30 cellular contexts compared by ENCODE assay signal in the genomic region with DNA sequence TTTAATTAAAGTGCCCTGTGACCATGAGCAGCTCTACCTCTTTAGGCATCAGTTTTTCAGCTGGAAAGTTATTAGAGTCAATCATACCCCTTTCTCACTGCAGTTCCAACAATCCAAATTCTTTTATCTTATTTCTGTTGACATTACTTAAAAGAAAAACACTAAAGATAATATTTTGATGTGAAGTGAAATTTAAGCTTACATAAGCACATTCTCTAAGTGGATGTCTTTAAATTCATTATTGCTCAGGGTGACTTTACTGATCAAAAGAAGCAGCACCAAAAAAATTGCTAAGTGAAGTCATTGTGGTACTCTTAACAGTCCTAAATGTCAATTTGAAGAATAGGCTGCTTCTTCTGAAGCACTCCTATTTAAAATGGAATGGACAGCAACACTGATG.
"Had no signal": no experiment of that assay in that cellular context is flagged by ENCODE, and none has a peak within 500 bp of the region (broad histone marks: within the 10 kb centered on the region; RNA-seq: fewer than 3 reads in every experiment).

No MANE protein-coding gene starts in this region.

- H3K9me3 ChIP-seq: adrenal gland, body of pancreas, esophagus muscularis mucosa, gastroesophageal sphincter, heart right ventricle had no signal

- H3K4me3 ChIP-seq: adrenal gland, body of pancreas, esophagus muscularis mucosa, gastroesophageal sphincter, heart right ventricle had no signal

- H3K36me3 Mint-ChIP-seq: activated CD4-positive, alpha-beta memory T cell treated with anti-CD3 and anti-CD28 coated beads for 36 hours; activated CD8-positive, alpha-beta memory T cell treated with anti-CD3 and anti-CD28 coated beads, Interleukin-2, amount 10 ng/mL, durations not matched to agents 7 days and 5 days; activated naive CD8-positive, alpha-beta T cell treated with anti-CD3 and anti-CD28 coated beads for 36 hours had no signal

- H3K27ac Mint-ChIP-seq: activated CD4-positive, alpha-beta memory T cell treated with anti-CD3 and anti-CD28 coated beads for 36 hours; activated CD4-positive, alpha-beta T cell treated with anti-CD3 and anti-CD28 coated beads for 36 hours; activated CD4-positive, alpha-beta T cell treated with anti-CD3 and anti-CD28 coated beads, Interleukin-2, amount 10 ng/mL, durations not matched to agents 24 days and 14 days; activated CD8-positive, alpha-beta memory T cell treated with anti-CD3 and anti-CD28 coated beads, Interleukin-2, amount 10 ng/mL, durations not matched to agents 7 days and 5 days; activated CD8-positive, alpha-beta T cell treated with anti-CD3 and anti-CD28 coated beads, Interleukin-2, amount 10 ng/mL, durations not matched to agents 7 days and 5 days; activated naive CD8-positive, alpha-beta T cell treated with anti-CD3 and anti-CD28 coated beads for 36 hours; activated naive CD8-positive, alpha-beta T cell treated with anti-CD3 and anti-CD28 coated beads, Interleukin-2, amount 50 U/mL, for 24 hours; activated T-cell treated with anti-CD3 and anti-CD28 coated beads, Interleukin-2, amount 50 U/mL, for 24 hours; activated T-cell treated with anti-CD3 and anti-CD28 coated beads, Interleukin-2, amount 50 U/mL, for 72 hours; effector memory CD8-positive, alpha-beta T cell had no signal

- H3K4me1 ChIP-seq: adrenal gland, body of pancreas, esophagus muscularis mucosa, foreskin keratinocyte, gastroesophageal sphincter, heart right ventricle had no signal

- H3K27ac ChIP-seq: adrenal gland, body of pancreas, esophagus muscularis mucosa, foreskin keratinocyte, gastroesophageal sphincter, heart right ventricle had no signal

- H3K4me1 Mint-ChIP-seq: activated CD4-positive, alpha-beta T cell treated with anti-CD3 and anti-CD28 coated beads for 36 hours; activated CD4-positive, alpha-beta T cell treated with anti-CD3 and anti-CD28 coated beads, Interleukin-2, amount 10 ng/mL, durations not matched to agents 24 days and 14 days; activated CD8-positive, alpha-beta memory T cell treated with anti-CD3 and anti-CD28 coated beads, Interleukin-2, amount 10 ng/mL, durations not matched to agents 7 days and 5 days; activated naive CD8-positive, alpha-beta T cell treated with anti-CD3 and anti-CD28 coated beads for 36 hours; activated naive CD8-positive, alpha-beta T cell treated with anti-CD3 and anti-CD28 coated beads, Interleukin-2, amount 50 U/mL, for 24 hours had no signal

- ATAC-seq: activated CD4-positive, alpha-beta T cell treated with anti-CD3 and anti-CD28 coated beads for 36 hours; activated CD8-positive, alpha-beta memory T cell treated with anti-CD3 and anti-CD28 coated beads, Interleukin-2, amount 10 ng/mL, durations not matched to agents 7 days and 5 days; activated CD8-positive, alpha-beta T cell treated with anti-CD3 and anti-CD28 coated beads, Interleukin-2, amount 10 ng/mL, durations not matched to agents 7 days and 5 days; activated naive CD8-positive, alpha-beta T cell treated with anti-CD3 and anti-CD28 coated beads, Interleukin-2, amount 50 U/mL, for 24 hours; activated T-cell treated with anti-CD3 and anti-CD28 coated beads, Interleukin-2, amount 50 U/mL, for 72 hours; body of pancreas; effector memory CD8-positive, alpha-beta T cell; foreskin keratinocyte; gastroesophageal sphincter; heart right ventricle had no signal

- H3K36me3 ChIP-seq: adrenal gland, esophagus muscularis mucosa, gastroesophageal sphincter, heart right ventricle had no signal

- H3K27me3 ChIP-seq: adrenal gland, body of pancreas, esophagus muscularis mucosa, foreskin keratinocyte, gastroesophageal sphincter, heart right ventricle had no signal

- H3K4me3 Mint-ChIP-seq: activated CD4-positive, alpha-beta memory T cell treated with anti-CD3 and anti-CD28 coated beads for 36 hours; activated CD4-positive, alpha-beta T cell treated with anti-CD3 and anti-CD28 coated beads for 36 hours; activated CD4-positive, alpha-beta T cell treated with anti-CD3 and anti-CD28 coated beads, Interleukin-2, amount 10 ng/mL, durations not matched to agents 24 days and 14 days; activated CD8-positive, alpha-beta memory T cell treated with anti-CD3 and anti-CD28 coated beads, Interleukin-2, amount 10 ng/mL, durations not matched to agents 7 days and 5 days; activated CD8-positive, alpha-beta T cell treated with anti-CD3 and anti-CD28 coated beads, Interleukin-2, amount 10 ng/mL, durations not matched to agents 7 days and 5 days; activated naive CD8-positive, alpha-beta T cell treated with anti-CD3 and anti-CD28 coated beads for 36 hours; activated naive CD8-positive, alpha-beta T cell treated with anti-CD3 and anti-CD28 coated beads, Interleukin-2, amount 50 U/mL, for 24 hours; activated T-cell treated with anti-CD3 and anti-CD28 coated beads, Interleukin-2, amount 50 U/mL, for 24 hours; activated T-cell treated with anti-CD3 and anti-CD28 coated beads, Interleukin-2, amount 50 U/mL, for 72 hours; effector memory CD8-positive, alpha-beta T cell had no signal

- H3K27me3 Mint-ChIP-seq: activated CD4-positive, alpha-beta memory T cell treated with anti-CD3 and anti-CD28 coated beads for 36 hours; activated CD4-positive, alpha-beta T cell treated with anti-CD3 and anti-CD28 coated beads for 36 hours; activated CD4-positive, alpha-beta T cell treated with anti-CD3 and anti-CD28 coated beads, Interleukin-2, amount 10 ng/mL, durations not matched to agents 24 days and 14 days; activated CD8-positive, alpha-beta memory T cell treated with anti-CD3 and anti-CD28 coated beads, Interleukin-2, amount 10 ng/mL, durations not matched to agents 7 days and 5 days; activated naive CD8-positive, alpha-beta T cell treated with anti-CD3 and anti-CD28 coated beads for 36 hours; activated naive CD8-positive, alpha-beta T cell treated with anti-CD3 and anti-CD28 coated beads, Interleukin-2, amount 50 U/mL, for 24 hours; activated T-cell treated with anti-CD3 and anti-CD28 coated beads, Interleukin-2, amount 50 U/mL, for 24 hours; effector memory CD8-positive, alpha-beta T cell had no signal

- H3K9me3 Mint-ChIP-seq: activated CD4-positive, alpha-beta memory T cell treated with anti-CD3 and anti-CD28 coated beads for 36 hours; activated CD4-positive, alpha-beta T cell treated with anti-CD3 and anti-CD28 coated beads, Interleukin-2, amount 10 ng/mL, durations not matched to agents 24 days and 14 days; activated naive CD8-positive, alpha-beta T cell treated with anti-CD3 and anti-CD28 coated beads for 36 hours; activated naive CD8-positive, alpha-beta T cell treated with anti-CD3 and anti-CD28 coated beads, Interleukin-2, amount 50 U/mL, for 24 hours; activated T-cell treated with anti-CD3 and anti-CD28 coated beads, Interleukin-2, amount 50 U/mL, for 24 hours; activated T-cell treated with anti-CD3 and anti-CD28 coated beads, Interleukin-2, amount 50 U/mL, for 72 hours; effector memory CD8-positive, alpha-beta T cell had no signal

- DNase-seq: activated CD4-positive, alpha-beta memory T cell treated with anti-CD3 and anti-CD28 coated beads for 36 hours; activated CD4-positive, alpha-beta T cell treated with anti-CD3 and anti-CD28 coated beads for 36 hours; activated CD4-positive, alpha-beta T cell treated with anti-CD3 and anti-CD28 coated beads, Interleukin-2, amount 10 ng/mL, durations not matched to agents 24 days and 14 days; activated CD4-positive, CD25-positive, alpha-beta regulatory T cell; activated CD4-positive, CD25-positive, alpha-beta regulatory T cell treated with anti-CD3 and anti-CD28 coated beads, Interleukin-2, amount 50 U/mL, for 72 hours; activated CD8-positive, alpha-beta memory T cell treated with anti-CD3 and anti-CD28 coated beads, Interleukin-2, amount 10 ng/mL, durations not matched to agents 7 days and 5 days; activated CD8-positive, alpha-beta memory T cell treated with anti-CD3 and anti-CD28 coated beads, Interleukin-2, amount 50 U/mL, for 4 hours; activated CD8-positive, alpha-beta T cell treated with anti-CD3 and anti-CD28 coated beads, Interleukin-2, amount 10 ng/mL, durations not matched to agents 7 days and 5 days; activated effector memory CD4-positive, alpha-beta T cell treated with Interleukin-2 at 50 U/mL for 16 hours; activated gamma-delta T cell treated with Interleukin-2 at 50 U/mL for 16 hours; activated naive CD4-positive, alpha-beta T cell treated with anti-CD3 and anti-CD28 coated beads, Interleukin-2, amount 50 U/mL, for 16 hours; activated naive CD4-positive, alpha-beta T cell treated with Interleukin-2 at 50 U/mL for 16 hours; activated naive CD8-positive, alpha-beta T cell treated with anti-CD3 and anti-CD28 coated beads for 36 hours; activated naive CD8-positive, alpha-beta T cell treated with anti-CD3 and anti-CD28 coated beads, Interleukin-2, amount 50 U/mL, for 24 hours; activated T-cell treated with anti-CD3 and anti-CD28 coated beads, Interleukin-2, amount 50 U/mL, for 24 hours; activated T-cell treated with anti-CD3 and anti-CD28 coated beads, Interleukin-2, amount 50 U/mL, for 72 hours; adrenal gland; amygdala; aorta; body of pancreas; cortex of kidney; dermis blood vessel endothelial cell; effector CD4-positive, alpha-beta T cell; effector memory CD8-positive, alpha-beta T cell; erythroblast; foreskin keratinocyte; heart right ventricle; T-helper 2 cell had no signal
